In the genomic region with DNA sequence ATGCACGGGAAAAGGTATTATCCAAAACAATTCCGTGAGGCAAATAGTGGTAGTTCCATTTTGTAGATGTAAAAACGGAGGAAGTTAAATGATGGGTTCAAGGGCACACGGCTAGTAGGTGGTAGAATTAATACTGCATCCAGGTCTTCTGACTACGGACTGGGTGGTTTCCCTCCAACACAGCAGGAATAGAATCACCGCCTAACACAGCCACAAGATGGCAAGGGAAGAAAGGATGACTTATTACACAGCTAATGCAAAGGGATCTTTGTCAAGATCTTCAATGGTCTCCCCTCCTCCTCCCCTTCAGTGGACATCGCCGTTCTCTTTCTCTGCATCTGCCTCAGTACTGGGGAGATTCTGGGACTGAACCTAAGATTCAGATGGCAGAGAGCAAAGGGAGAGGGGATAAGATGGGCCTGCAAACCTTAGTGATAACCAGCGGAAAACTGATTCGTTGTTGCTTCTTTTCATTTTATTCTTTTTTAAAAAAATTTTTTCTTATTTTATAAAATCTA, we compare ENCODE assay signal across 8 cellular contexts. TPM values are rescaled to one million over a fixed set of nuclear protein-coding genes. Genes with fewer than 3 reads are reported as not detected.
A peak's percentile ranks its signal among the peaks of the same experiment; 100 is the strongest.
DNase-seq lines count a peak whose midpoint lies in the region; ATAC-seq and TF ChIP-seq lines count a peak whose summit lies in the region.

No MANE protein-coding gene starts in this region.

- H3K27me3 ChIP-seq in GM23248 (replicated peaks; ENCODE audit: insufficient read depth) (no peaks in the 10 kb centered on the region), mucosa of stomach (ENCODE audit: control insufficient read depth, insufficient read depth, low read length) (no peaks in the 10 kb centered on the region), upper lobe of right lung (no peaks in the 10 kb centered on the region)

- H3K27me3 Mint-ChIP-seq in T-helper 17 cell = no peaks in the 10 kb centered on the region

- H3K4me1 ChIP-seq in GM23248 (ENCODE audit: insufficient read depth) (peaks cover 19% of the 10 kb centered on the region), mucosa of stomach (ENCODE audit: control insufficient read depth, insufficient read depth, low read length) (peaks cover 15% of the 10 kb centered on the region), upper lobe of right lung (peaks cover 7% of the 10 kb centered on the region)

- H2AFZ ChIP-seq in GM23248 = peak overlapping the region; percentile 97

- H3K4me3 ChIP-seq in GM23248 (peak overlapping the region; percentile 84), LNCaP clone FGC (ENCODE audit: low read depth, low read length) (peak overlapping the region; percentile 82), mucosa of stomach (ENCODE audit: low read length) (peak overlapping the region; percentile 95), upper lobe of right lung (peak overlapping the region; percentile 91)

- H3F3A ChIP-seq in GM23248 (ENCODE audit: insufficient read depth) = no peaks in the 10 kb centered on the region

- WGBS in GM23248 (ENCODE audit: low coverage in 1 of 2, low lambda C conversion rate in 2 of 2, missing lambda C conversion rate in 2 of 2), 2 experiments = 18 to 19% methylated on average over 10 of the region's 10 CpGs

- DNase-seq in NK-92 treated with Interleukin-12 subunit alpha and Interleukin-12 subunit beta, amount 100 ng/mL, for 24 hours (lab: John Stamatoyannopoulos, UW) = peak; percentile 22
- DNase-seq in NK-92 (lab: John Stamatoyannopoulos, UW; ENCODE audit: unreplicated experiment) (no peak), GM23248 (peak; percentile 59), LNCaP clone FGC (ENCODE audit: low read depth) (no peak), T-helper 17 cell (no peak), epithelial cell of prostate (ENCODE audit: low read depth, low spot score) (no peak), upper lobe of right lung (no peak)

- no peaks in the 10 kb centered on the region for H3K9me3 ChIP-seq in GM23248 (ENCODE audit: low read depth)
- no peaks in the 10 kb centered on the region for H3K9me3 ChIP-seq in T-helper 17 cell (ENCODE audit: control insufficient read depth, low read length, poor library complexity, severe bottlenecking)
- H3K9me3 ChIP-seq in mucosa of stomach (ENCODE audit: control insufficient read depth, low read length) = no peaks in the 10 kb centered on the region
- H3K9me3 ChIP-seq in upper lobe of right lung = no peaks in the 10 kb centered on the region

- peak overlapping the region; percentile 97 for H3K27ac Mint-ChIP-seq in T-helper 17 cell

- in situ Hi-C loops in GM23248 (cut with MboI) = no loop called here

- H3K27ac ChIP-seq in GM23248 (peak overlapping the region; percentile 68), epithelial cell of prostate (peak overlapping the region; percentile 50), upper lobe of right lung (peak overlapping the region; percentile 83)

- ATAC-seq in T-helper 17 cell (peak; percentile 63), upper lobe of right lung (peak; percentile 53)

- intact Hi-C loops in upper lobe of right lung (cut with DNase I) = no loop called here

- TF ChIP-seq CTCF in LNCaP clone FGC (IDR thresholded peaks at IDR 0.05; ENCODE audit: control insufficient read depth, extremely low read depth, insufficient read depth) = peak; percentile 33
- no peak for TF ChIP-seq CTCF in upper lobe of right lung (IDR thresholded peaks at IDR 0.05)

- peaks cover 38% of the 10 kb centered on the region for H3K4me1 Mint-ChIP-seq in T-helper 17 cell

- no peaks in the 10 kb centered on the region for H3K9me2 ChIP-seq in GM23248 (ENCODE audit: insufficient read depth)

- H3K9ac ChIP-seq in GM23248 (peak overlapping the region; percentile 95), mucosa of stomach (ENCODE audit: low read length) (peak overlapping the region; percentile 96)

- peak overlapping the region; percentile 85 for H3K4me2 ChIP-seq in GM23248 (ENCODE audit: unreplicated experiment)

- peak overlapping the region; percentile 99 for H3K4me3 Mint-ChIP-seq in T-helper 17 cell

- no peaks in the 10 kb centered on the region for H4K20me1 ChIP-seq in GM23248 (ENCODE audit: insufficient read depth)

- peaks cover 5% of the 10 kb centered on the region for H3K36me3 Mint-ChIP-seq in T-helper 17 cell (ENCODE audit: low read depth)

- H3K79me2 ChIP-seq in GM23248 (ENCODE audit: insufficient read depth) = peaks cover 67% of the 10 kb centered on the region

- H3K36me3 ChIP-seq in GM23248 (ENCODE audit: low read depth) (peaks cover 7% of the 10 kb centered on the region; the same call in 1 of the 2 replicates), mucosa of stomach (ENCODE audit: control insufficient read depth, insufficient read depth, low read length) (no peaks in the 10 kb centered on the region), upper lobe of right lung (peaks cover 18% of the 10 kb centered on the region)

RNA-seq across cellular contexts. Expression of a gene that starts 0.6 kb away (rescaled TPM):
- 21.0 and 31.0 TPM in 2 replicates for total RNA-seq in GM23248 (2014; rRNA removed; shearing (Covaris generic))
- 8.2 and 9.4 TPM in 2 replicates for polyA plus RNA-seq in GM23248 (2016; fragmentation: Nextera tagmentation; extraction: Ambion mirVana)
- 10 to 100 TPM; 33.5 to 46.3 TPM for total RNA-seq in T-helper 17 cell
- total RNA-seq in upper lobe of right lung = 18.1 TPM

Comparison
In these comparisons a context has a peak if more than half of its experiments do, and no peak if none do; other contexts are left out.
1. DNase-seq: peak in NK-92 treated with Interleukin-12 subunit alpha and Interleukin-12 subunit beta, amount 100 ng/mL, for 24 hours (single experiment) and GM23248 (single experiment); none in NK-92 (single experiment), LNCaP clone FGC (single experiment), T-helper 17 cell (0 of 3), epithelial cell of prostate (single experiment) and upper lobe of right lung (single experiment).
2. Peak in every context shown above with its lines, with median percentiles within 50 percentile points of each other: H3K27ac ChIP-seq and H3K4me3 ChIP-seq.